1 cellular context compared by ENCODE assay signal in the genomic region with DNA sequence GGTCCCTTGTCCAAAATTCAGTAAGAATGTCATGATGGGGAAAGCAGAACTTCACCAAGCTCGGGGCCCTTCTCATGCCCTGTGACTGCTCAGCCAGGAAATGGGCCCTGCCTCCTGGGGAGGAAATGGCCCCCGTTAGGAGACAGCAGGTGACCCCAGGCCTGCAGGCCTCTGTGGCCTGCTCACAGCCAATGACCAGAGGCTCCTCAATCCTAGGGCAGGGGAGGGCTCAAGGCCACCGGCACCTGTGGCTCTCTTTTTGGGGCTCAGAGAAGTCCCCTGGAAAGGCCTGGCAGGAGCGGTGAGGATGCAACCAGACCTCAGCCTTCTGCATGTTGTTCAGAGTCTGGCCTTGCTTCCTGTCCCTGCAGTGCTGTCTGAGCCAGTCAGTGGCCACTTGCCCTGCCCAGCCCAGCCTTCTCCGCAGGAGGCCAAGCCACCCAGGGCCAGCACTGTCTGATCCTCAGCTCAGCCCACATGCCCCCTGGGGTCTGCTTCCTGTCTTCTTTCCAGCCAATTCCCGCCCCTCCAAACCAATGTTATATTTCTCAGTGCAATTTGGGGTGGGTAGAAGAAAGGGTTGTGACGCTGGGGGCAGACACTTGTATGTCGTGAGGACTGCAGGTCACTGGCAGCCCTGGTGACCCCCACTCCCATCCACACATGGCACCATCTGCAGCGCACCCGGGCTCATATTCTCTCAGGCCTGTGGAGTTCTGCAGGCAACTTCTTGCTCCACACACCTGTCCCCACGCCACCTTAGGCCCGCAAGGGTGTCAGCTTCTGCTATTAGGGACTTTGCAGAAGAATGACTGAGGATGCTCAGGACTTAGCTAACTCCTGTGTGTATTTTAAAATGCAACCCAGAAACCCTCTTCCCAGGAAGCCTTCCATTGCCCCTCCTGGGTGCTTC.
TF ChIP-seq lines count a peak whose summit lies in the region.

No MANE protein-coding gene starts in this region.

TF ChIP-seq in H1, 55 proteins besides CTCF, POLR2A, EP300 and RAD21:
- TF ChIP-seq BRCA1 (IDR thresholded peaks at IDR 0.05; ENCODE audit: low read depth, low read length) (no peak), ASH2L (IDR thresholded peaks at IDR 0.05; ENCODE audit: low read length) (no peak), NANOG (IDR thresholded peaks at IDR 0.05; ENCODE audit: insufficient read depth, low read depth, low read length, poor library complexity, severe bottlenecking) (no peak)
